25 cellular contexts compared by ENCODE assay signal in genomic region chr1:10594481-10595050, GRCh38.
DNase-seq lines count a peak whose midpoint lies in the region; ATAC-seq, FAIRE-seq and TF ChIP-seq lines count a peak whose summit lies in the region.
"Had no signal": no experiment of that assay in that cellular context is flagged by ENCODE, and none has a peak within 500 bp of the region (broad histone marks: within the 10 kb centered on the region; RNA-seq: fewer than 3 reads in every experiment).

No MANE protein-coding gene starts in this region.

- in situ Hi-C loops in GM12878 (cut with MboI) = no loop called here

- TF ChIP-seq CTCF in GM12878 (IDR thresholded peaks at IDR 0.05 in 2 of 3, conservative IDR thresholded peaks at IDR 0.05 in 1 of 3; ENCODE audit: control insufficient read depth in 2 of 3, extremely low read depth in 1 of 3, insufficient read depth in 1 of 3, low read depth in 3 of 3, low read length in 3 of 3) (no peak), parathyroid adenoma (IDR thresholded peaks at IDR 0.05) (no peak), OCI-LY7 (conservative IDR thresholded peaks at IDR 0.05; ENCODE audit: low read length) (no peak)

- no peaks in the 10 kb centered on the region for H3K9me2 ChIP-seq in OCI-LY7 (ENCODE audit: insufficient read depth, low read length)

- H3K9me3 ChIP-seq in GM12878 (replicated peaks; ENCODE audit: control insufficient read depth, insufficient read depth, low read length) = no peaks in the 10 kb centered on the region
- H3K9me3 ChIP-seq in parathyroid adenoma (ENCODE audit: control insufficient read depth, low read length) = no peaks in the 10 kb centered on the region
- no peaks in the 10 kb centered on the region for H3K9me3 ChIP-seq in OCI-LY7 (ENCODE audit: low read length)
- H3K9me3 ChIP-seq: Caco-2, gastroesophageal sphincter, left lung, testis, uterus had no signal

- H3K27me3 ChIP-seq in H7 (ENCODE audit: control insufficient read depth, insufficient read depth, low read length) (no peaks in the 10 kb centered on the region), GM12878 (replicated peaks in 1 of 2; ENCODE audit: control insufficient read depth in 2 of 2, insufficient read depth in 2 of 2, low read length in 1 of 2) (no peaks in the 10 kb centered on the region), parathyroid adenoma (ENCODE audit: control insufficient read depth, insufficient read depth, low read length) (no peaks in the 10 kb centered on the region)
- H3K27me3 ChIP-seq: dorsolateral prefrontal cortex, gastroesophageal sphincter, left lung, testis, uterus had no signal

- RAD21 ChIA-PET in GM12878 (lab: Charles Lee; ENCODE audit: unreplicated experiment) = interaction anchor here (1.1 kb wide), 1 partner anchor 87 kb away, joined by 4 read pairs; no protein-coding TSS in a partner anchor

- H4K20me1 ChIP-seq in GM12878 (ENCODE audit: control insufficient read depth, insufficient read depth) = no peaks in the 10 kb centered on the region
- H4K20me1 ChIP-seq in OCI-LY7 (ENCODE audit: insufficient read depth, low read length) = no peaks in the 10 kb centered on the region; the same call in 1 of the 2 replicates

- no peak for TF ChIP-seq EP300 in GM12878 (IDR thresholded peaks at IDR 0.05; ENCODE audit: borderline replicate concordance in 1 of 2, control insufficient read depth in 1 of 2, low read depth in 2 of 2, low read length in 2 of 2)

- H3K79me2 ChIP-seq in GM12878 (ENCODE audit: control insufficient read depth, insufficient read depth, low read length) (no peaks in the 10 kb centered on the region), parathyroid adenoma (no peaks in the 10 kb centered on the region), OCI-LY7 (ENCODE audit: insufficient read depth, low read depth, low read length) (no peaks in the 10 kb centered on the region)

- no peak for TF ChIP-seq RAD21 in GM12878 (IDR thresholded peaks at IDR 0.05; ENCODE audit: insufficient read depth, low read depth, low read length)

- CTCF ChIA-PET in GM12878 (lab: Yijun Ruan, JAX) = interaction anchor here (0.7 to 2.2 kb wide), 2 partner anchors 80 to 87 kb away, joined by 3 to 6 read pairs; no protein-coding TSS in a partner anchor
- CTCF ChIA-PET in OCI-LY7 (lab: Charles Lee; ENCODE audit: unreplicated experiment) = no interaction called here

- DNase-seq in GM12892 (ENCODE audit: insufficient read length) (no peak), H7 (peak; percentile 51), GM12878 (ENCODE audit: low read depth, low spot score) (peak; percentile 42), NCI-H128 (lab: John Stamatoyannopoulos, UW; ENCODE audit: unreplicated experiment) (no peak), OCI-LY7 (ENCODE audit: low spot score) (no peak), NOMO-1 treated with DMSO at 0.1 percent for 48 hours (lab: John Stamatoyannopoulos, UW; ENCODE audit: unreplicated experiment) (no peak)
- DNase-seq: activated CD4-positive, alpha-beta T cell treated with anti-CD3 and anti-CD28 coated beads for 48 hours; activated naive CD8-positive, alpha-beta T cell treated with anti-CD3 and anti-CD28 coated beads, Interleukin-2, amount 50 U/mL, for 24 hours; activated T-cell treated with anti-CD3 and anti-CD28 coated beads, Interleukin-2, amount 50 U/mL, for 4 hours; Caco-2; dorsolateral prefrontal cortex; GDM1; left lung; naive B cell; NCI-H1105 treated with DMSO at 0.1 percent for 48 hours; NCI-H2029; NCI-H226; NCI-H774; OCI-M1; stimulated activated naive CD8-positive, alpha-beta T cell treated with anti-CD3 and anti-CD28 coated beads, Interleukin-15, Interleukin-2, amounts not matched to agents 100 U/mL and 50 U/mL, for 24 hours; testis; uterus had no signal

- H2AFZ ChIP-seq in GM12878 (ENCODE audit: control insufficient read depth, low read depth, low read length) (peak overlapping the region; percentile 40), parathyroid adenoma (no peak overlapping the region), OCI-LY7 (ENCODE audit: low read length) (no peak overlapping the region)

- SMC1A ChIA-PET in GM12878 (lab: Charles Lee; ENCODE audit: uncharacterized antibody, unreplicated experiment) = interaction anchor here (0.9 to 1.9 kb wide), 3 partner anchors 19 to 87 kb away, joined by 3 to 6 read pairs (median 4); no protein-coding TSS in a partner anchor

- TF ChIP-seq POLR2A in GM12892 (IDR thresholded peaks at IDR 0.05; ENCODE audit: low read depth, low read length) (no peak), GM12878 (IDR thresholded peaks at IDR 0.05; ENCODE audit: low read depth, low read length) (no peak)

- peak overlapping the region; percentile 59 for H3K9ac ChIP-seq in GM12878 (ENCODE audit: control insufficient read depth, insufficient read depth, low read length)
- no peak overlapping the region for H3K9ac ChIP-seq in parathyroid adenoma

- H3K4me3 ChIP-seq in H7 (ENCODE audit: insufficient read depth, low read depth, low read length) (no peak overlapping the region), GM12878 (peak overlapping the region; percentile 56; the same call in 1 of the 2 replicates), parathyroid adenoma (ENCODE audit: low read depth, low read length) (no peak overlapping the region), OCI-LY7 (ENCODE audit: low read depth, low read length, poor library complexity, severe bottlenecking) (no peak overlapping the region)
- H3K4me3 ChIP-seq: dorsolateral prefrontal cortex, gastroesophageal sphincter, left lung, testis, uterus had no signal

- ATAC-seq in GM12878 = peak; percentile 69
- ATAC-seq: activated naive CD8-positive, alpha-beta T cell treated with anti-CD3 and anti-CD28 coated beads, Interleukin-2, amount 50 U/mL, for 24 hours; activated T-cell treated with anti-CD3 and anti-CD28 coated beads, Interleukin-2, amount 50 U/mL, for 4 hours; gastroesophageal sphincter; left lung; stimulated activated naive CD8-positive, alpha-beta T cell treated with anti-CD3 and anti-CD28 coated beads, Interleukin-15, Interleukin-2, amounts not matched to agents 100 U/mL and 50 U/mL, for 24 hours had no signal

- peak; percentile 70 for FAIRE-seq in GM12892 (lab: Jason Lieb, UNC)
- peak; percentile 78 for FAIRE-seq in GM12878 (lab: Jason Lieb, UNC)

- H3K4me2 ChIP-seq in GM12878 (ENCODE audit: control insufficient read depth, insufficient read depth) (peak overlapping the region; percentile 72), parathyroid adenoma (ENCODE audit: low read length) (no peak overlapping the region), OCI-LY7 (ENCODE audit: low read length) (no peak overlapping the region)

- BruUV-seq in GM12878 (replicated peaks; lab: Mats Ljungman, UMichigan) = no TSS peak
- no TSS peak for BruUV-seq in OCI-LY7 (replicated peaks; lab: Mats Ljungman, UMichigan)

- POLR2A ChIA-PET in GM12878 (lab: Charles Lee) (no interaction called here), OCI-LY7 (lab: Charles Lee) (no interaction called here)

- peaks cover 17% of the 10 kb centered on the region for H3K4me1 ChIP-seq in GM12878 (ENCODE audit: control insufficient read depth, insufficient read depth, low read length)
- peaks cover 8% of the 10 kb centered on the region for H3K4me1 ChIP-seq in parathyroid adenoma
- no peaks in the 10 kb centered on the region for H3K4me1 ChIP-seq in OCI-LY7 (ENCODE audit: insufficient read depth, low read length, poor library complexity, severe bottlenecking)
- H3K4me1 ChIP-seq: uterus had no signal

- intact Hi-C loops in GM12878 (cut with micrococcal nuclease; ENCODE audit: unreplicated experiment) = no loop called here
- intact Hi-C loops in OCI-LY7 (cut with micrococcal nuclease; ENCODE audit: unreplicated experiment) = no loop called here

- H3K36me3 ChIP-seq in H7 (replicated peaks; ENCODE audit: control insufficient read depth, insufficient read depth, low read length) = peaks cover 2% of the 10 kb centered on the region
- H3K36me3 ChIP-seq in GM12878 (ENCODE audit: control insufficient read depth in 2 of 2, insufficient read depth in 2 of 2, low read length in 1 of 2) = no peaks in the 10 kb centered on the region
- H3K36me3 ChIP-seq in parathyroid adenoma (ENCODE audit: control insufficient read depth, insufficient read depth, low read length) = no peaks in the 10 kb centered on the region
- no peaks in the 10 kb centered on the region for H3K36me3 ChIP-seq in OCI-LY7 (ENCODE audit: insufficient read depth, low read length)
- H3K36me3 ChIP-seq: left lung, uterus had no signal

- WGBS in GM12878 (ENCODE audit: insufficient coverage, insufficient replicate concordance, low lambda C conversion rate, missing lambda C conversion rate) = 10% methylated on average over 9 of the region's 9 CpGs

- H3K27ac ChIP-seq in GM12878 (ENCODE audit: control insufficient read depth, insufficient read depth) (peak overlapping the region; percentile 56), parathyroid adenoma (peak overlapping the region; percentile 8), OCI-LY7 (ENCODE audit: low read depth, low read length, poor library complexity, severe bottlenecking) (no peak overlapping the region)
- H3K27ac ChIP-seq: C4-2B, dorsolateral prefrontal cortex, gastroesophageal sphincter, left lung, testis, uterus had no signal

TF ChIP-seq in GM12878, 131 proteins besides CTCF, POLR2A, EP300 and RAD21 (continues in another document):
- TF ChIP-seq MEF2B (IDR thresholded peaks at IDR 0.05; ENCODE audit: partially characterized antibody, poor library complexity, severe bottlenecking) = peak; percentile 67
- TF ChIP-seq PKNOX1 (IDR thresholded peaks at IDR 0.05) = peak; percentile 67; the same call in 1 of the 2 replicates

Comparison
In these comparisons a context has a peak if more than half of its experiments do, and no peak if none do; other contexts are left out.
1. DNase-seq: peak in H7 (single experiment) and GM12878 (single experiment); none in GM12892 (single experiment), NCI-H128 (single experiment), OCI-LY7 (single experiment) and NOMO-1 treated with DMSO at 0.1 percent for 48 hours (single experiment).